27 cellular contexts compared by ENCODE assay signal in the genomic region with DNA sequence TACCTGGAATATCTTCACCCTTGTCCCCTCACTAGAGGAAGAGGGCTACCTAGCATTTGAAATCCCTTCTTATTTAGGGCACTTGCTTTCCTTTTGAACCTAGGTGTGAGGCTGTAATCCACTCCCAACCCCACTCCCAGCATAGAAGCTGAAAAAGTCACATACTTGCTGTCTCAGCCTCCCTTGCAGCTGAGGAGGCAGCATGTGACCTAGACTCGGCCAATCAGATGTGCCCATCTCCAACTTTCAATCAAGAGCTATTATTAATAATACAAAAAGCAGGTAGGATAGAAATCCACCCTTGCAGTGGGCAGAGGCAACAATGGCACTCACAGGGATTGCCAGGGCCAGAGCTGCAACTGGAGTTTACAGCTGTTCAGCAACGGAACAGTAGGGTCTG.
"Had no signal": no experiment of that assay in that cellular context is flagged by ENCODE, and none has a peak within 500 bp of the region (broad histone marks: within the 10 kb centered on the region; RNA-seq: fewer than 3 reads in every experiment).

No MANE protein-coding gene starts in this region.

- H3K36me3 ChIP-seq: brain microvascular endothelial cell, stomach, suprapubic skin, tibial nerve, uterus had no signal

- DNase-seq: activated CD4-positive, alpha-beta T cell treated with anti-CD3 and anti-CD28 coated beads for 36 hours; activated CD4-positive, alpha-beta T cell treated with anti-CD3 and anti-CD28 coated beads, Interleukin-2, amount 50 U/mL, for 4 hours; activated CD8-positive, alpha-beta memory T cell treated with anti-CD3 and anti-CD28 coated beads for 24 hours; activated CD8-positive, alpha-beta memory T cell treated with anti-CD3 and anti-CD28 coated beads, Interleukin-2, amount 50 U/mL, for 4 hours; activated T-cell treated with anti-CD3 and anti-CD28 coated beads, Interleukin-2, amount 50 U/mL, for 24 hours; aorta; brain microvascular endothelial cell; central memory CD4-positive, alpha-beta T cell; dermis blood vessel endothelial cell; effector CD8-positive, alpha-beta T cell; erythroblast; foreskin keratinocyte; left colon; occipital lobe; small intestine; stimulated activated CD4-positive, alpha-beta T cell treated with anti-CD3 and anti-CD28 coated beads, Interleukin-2, amount 100 ng/mL, for 24 hours; stomach; uterus had no signal

- ATAC-seq: activated CD4-positive, alpha-beta T cell treated with anti-CD3 and anti-CD28 coated beads for 36 hours; activated naive CD4-positive, alpha-beta T cell treated with anti-CD3 and anti-CD28 coated beads, Interleukin-2, amount 50 U/mL, for 72 hours; activated T-helper 17 cell treated with anti-CD3 and anti-CD28 coated beads, Interleukin-2, amount 50 U/mL, for 72 hours; foreskin keratinocyte; left colon; natural killer cell treated with Interleukin-12 subunit alpha and Interleukin-12 subunit beta and Interleukin-15 and Interleukin-18, amount 100 ng/mL, for 72 hours; sciatic nerve; stimulated activated effector memory CD8-positive, alpha-beta T cell treated with anti-CD3 and anti-CD28 coated beads, Interleukin-12 subunit alpha, Interleukin-12 subunit beta, amount 100 ng/mL, for 72 hours had no signal

- H3K27ac ChIP-seq: brain microvascular endothelial cell, foreskin keratinocyte, stomach, suprapubic skin, tibial nerve, uterus had no signal

- H3K27me3 ChIP-seq: brain microvascular endothelial cell, foreskin keratinocyte, stomach, suprapubic skin, tibial nerve, uterus had no signal

- FAIRE-seq: keratinocyte, small intestine, TTC549 had no signal

- H3K9me3 ChIP-seq: stomach, suprapubic skin, tibial nerve, uterus had no signal

- H3K4me3 ChIP-seq: stomach, suprapubic skin, tibial nerve, uterus had no signal

- H3K4me1 ChIP-seq: foreskin keratinocyte, uterus had no signal
